Comparison of ENCODE assay signal across 22 cellular contexts in genomic region chr14:104880584-104881210, GRCh38. TPM values are rescaled to one million over a fixed set of nuclear protein-coding genes. Genes with fewer than 3 reads are reported as not detected.
"Had no signal": no experiment of that assay in that cellular context is flagged by ENCODE, and none has a peak within 500 bp of the region (broad histone marks: within the 10 kb centered on the region; RNA-seq: fewer than 3 reads in every experiment).

No MANE protein-coding gene starts in this region.

- H3K4me3 ChIP-seq: ascending aorta, left lung, neural progenitor cell, ovary, psoas muscle, right lobe of liver, smooth muscle cell, thoracic aorta, upper lobe of right lung had no signal

- H3K4me3 Mint-ChIP-seq: activated naive CD4-positive, alpha-beta T cell treated with anti-CD3 and anti-CD28 coated beads, Interleukin-2, amount 10 ng/mL, durations not matched to agents 7 days and 5 days; memory B cell; neural progenitor cell; stimulated activated naive B cell treated with anti-CD40 and anti-IgM and Interleukin-4, amounts not matched to agents 10 μg/mL and 1 μg/mL and 100 μg/mL, for 72 hours had no signal

- H3K27ac ChIP-seq: ascending aorta, foreskin keratinocyte, left lung, neural progenitor cell, ovary, right lobe of liver, thoracic aorta, upper lobe of right lung had no signal

- H2AFZ ChIP-seq: neural progenitor cell had no signal

- H3K4me1 Mint-ChIP-seq: activated naive CD4-positive, alpha-beta T cell treated with anti-CD3 and anti-CD28 coated beads, Interleukin-2, amount 10 ng/mL, durations not matched to agents 7 days and 5 days; stimulated activated naive B cell treated with anti-CD40 and anti-IgM and Interleukin-4, amounts not matched to agents 10 μg/mL and 1 μg/mL and 100 μg/mL, for 72 hours had no signal

- H3K4me1 ChIP-seq: ascending aorta, foreskin keratinocyte, left lung, right lobe of liver, upper lobe of right lung had no signal

- H3K4me2 ChIP-seq: neural progenitor cell, smooth muscle cell had no signal

- H3K27ac Mint-ChIP-seq: activated naive CD4-positive, alpha-beta T cell treated with anti-CD3 and anti-CD28 coated beads, Interleukin-2, amount 10 ng/mL, durations not matched to agents 7 days and 5 days; memory B cell; neural progenitor cell; stimulated activated naive B cell treated with anti-CD40 and anti-IgM and Interleukin-4, amounts not matched to agents 10 μg/mL and 1 μg/mL and 100 μg/mL, for 72 hours had no signal

- ATAC-seq: foreskin keratinocyte; left lung; right lobe of liver; stimulated activated naive B cell treated with anti-CD40 and anti-IgM and Interleukin-4, amounts not matched to agents 10 μg/mL and 1 μg/mL and 100 μg/mL, for 72 hours; upper lobe of right lung had no signal

- H3K36me3 Mint-ChIP-seq: activated naive CD4-positive, alpha-beta T cell treated with anti-CD3 and anti-CD28 coated beads, Interleukin-2, amount 10 ng/mL, durations not matched to agents 7 days and 5 days; memory B cell; neural progenitor cell; stimulated activated naive B cell treated with anti-CD40 and anti-IgM and Interleukin-4, amounts not matched to agents 10 μg/mL and 1 μg/mL and 100 μg/mL, for 72 hours had no signal

- H3K27me3 Mint-ChIP-seq: activated naive CD4-positive, alpha-beta T cell treated with anti-CD3 and anti-CD28 coated beads, Interleukin-2, amount 10 ng/mL, durations not matched to agents 7 days and 5 days had no signal

- H3K36me3 ChIP-seq: neural progenitor cell, ovary, upper lobe of right lung had no signal

- H3K9me3 ChIP-seq: ascending aorta, left lung, ovary, psoas muscle, right lobe of liver, thoracic aorta, upper lobe of right lung had no signal

- H3K27me3 ChIP-seq: ascending aorta, foreskin keratinocyte, left lung, neural progenitor cell, ovary, right lobe of liver, upper lobe of right lung had no signal

- H3K9ac ChIP-seq: neural progenitor cell had no signal

- H3K9me3 Mint-ChIP-seq: activated naive CD4-positive, alpha-beta T cell treated with anti-CD3 and anti-CD28 coated beads, Interleukin-2, amount 10 ng/mL, durations not matched to agents 7 days and 5 days; memory B cell; neural progenitor cell; stimulated activated naive B cell treated with anti-CD40 and anti-IgM and Interleukin-4, amounts not matched to agents 10 μg/mL and 1 μg/mL and 100 μg/mL, for 72 hours had no signal

- DNase-seq: activated CD4-positive, alpha-beta T cell treated with anti-CD3 and anti-CD28 coated beads, Interleukin-2, amount 50 U/mL, for 1 hour; activated CD4-positive, CD25-positive, alpha-beta regulatory T cell treated with anti-CD3 and anti-CD28 coated beads, Interleukin-2, amount 50 U/mL, for 72 hours; activated CD8-positive, alpha-beta memory T cell treated with anti-CD3 and anti-CD28 coated beads for 24 hours; activated CD8-positive, alpha-beta memory T cell treated with anti-CD3 and anti-CD28 coated beads, Interleukin-2, amount 50 U/mL, for 48 hours; activated effector memory CD4-positive, alpha-beta T cell treated with Interleukin-2 at 50 U/mL for 16 hours; activated T-cell treated with anti-CD3 and anti-CD28 coated beads, Interleukin-2, amount 50 U/mL, for 48 hours; foreskin keratinocyte; stimulated activated naive B cell treated with anti-CD40 and anti-IgM and Interleukin-4, amounts not matched to agents 10 μg/mL and 1 μg/mL and 100 μg/mL, for 72 hours; T1000; upper lobe of right lung had no signal

RNA-seq across cellular contexts. Expression of gene PLD4, which starts 44.0 kb away (rescaled TPM):
- total RNA-seq: ascending aorta, epithelial cell of proximal tubule, foreskin keratinocyte had no signal
- polyA plus RNA-seq: fibroblast of lung, psoas muscle had no signal
